ENCODE assay signal across 27 cellular contexts in genomic region chr7:7306231-7306630, GRCh38.
"Had no signal": no experiment of that assay in that cellular context is flagged by ENCODE, and none has a peak within 500 bp of the region (broad histone marks: within the 10 kb centered on the region; RNA-seq: fewer than 3 reads in every experiment).

No MANE protein-coding gene starts in this region.

- H3K9me3 ChIP-seq: body of pancreas, colonic mucosa had no signal

- H3K27ac ChIP-seq: adrenal gland, body of pancreas, cardiac muscle cell, colonic mucosa, epithelial cell of prostate had no signal

- H3K27me3 ChIP-seq: adrenal gland, body of pancreas, cardiac muscle cell, colonic mucosa had no signal

- DNase-seq: activated CD4-positive, alpha-beta memory T cell treated with anti-CD3 and anti-CD28 coated beads for 36 hours; activated CD4-positive, alpha-beta T cell treated with anti-CD3 and anti-CD28 coated beads for 36 hours; activated CD4-positive, alpha-beta T cell treated with anti-CD3 and anti-CD28 coated beads, Interleukin-2, amount 10 ng/mL, durations not matched to agents 24 days and 14 days; activated CD4-positive, CD25-positive, alpha-beta regulatory T cell; activated CD4-positive, CD25-positive, alpha-beta regulatory T cell treated with anti-CD3 and anti-CD28 coated beads, Interleukin-2, amount 50 U/mL, for 72 hours; activated CD8-positive, alpha-beta memory T cell treated with anti-CD3 and anti-CD28 coated beads, Interleukin-2, amount 10 ng/mL, durations not matched to agents 7 days and 5 days; activated CD8-positive, alpha-beta memory T cell treated with anti-CD3 and anti-CD28 coated beads, Interleukin-2, amount 50 U/mL, for 4 hours; activated CD8-positive, alpha-beta T cell treated with anti-CD3 and anti-CD28 coated beads, Interleukin-2, amount 10 ng/mL, durations not matched to agents 7 days and 5 days; activated effector memory CD4-positive, alpha-beta T cell treated with anti-CD3 and anti-CD28 coated beads, Interleukin-2, amount 50 U/mL, for 16 hours; activated naive CD4-positive, alpha-beta T cell treated with anti-CD3 and anti-CD28 coated beads for 36 hours; activated naive CD8-positive, alpha-beta T cell treated with anti-CD3 and anti-CD28 coated beads for 36 hours; activated naive CD8-positive, alpha-beta T cell treated with anti-CD3 and anti-CD28 coated beads, Interleukin-2, amount 50 U/mL, for 24 hours; activated T-cell treated with anti-CD3 and anti-CD28 coated beads, Interleukin-2, amount 50 U/mL, for 1 hour; activated T-cell treated with anti-CD3 and anti-CD28 coated beads, Interleukin-2, amount 50 U/mL, for 48 hours; adrenal gland; amygdala; aorta; body of pancreas; central memory CD4-positive, alpha-beta T cell; cerebellar nuclear complex; colonic mucosa; effector CD8-positive, alpha-beta T cell; foreskin fibroblast; head of caudate nucleus; T-helper 17 cell had no signal

- H3K4me1 ChIP-seq: adrenal gland, body of pancreas, colonic mucosa had no signal

- H3K4me3 ChIP-seq: adrenal gland, body of pancreas, cardiac muscle cell, colonic mucosa had no signal

- H3K36me3 ChIP-seq: adrenal gland, cardiac muscle cell, colonic mucosa had no signal

- ATAC-seq: activated CD4-positive, alpha-beta T cell treated with anti-CD3 and anti-CD28 coated beads for 36 hours; activated CD8-positive, alpha-beta memory T cell treated with anti-CD3 and anti-CD28 coated beads, Interleukin-2, amount 10 ng/mL, durations not matched to agents 7 days and 5 days; activated CD8-positive, alpha-beta T cell treated with anti-CD3 and anti-CD28 coated beads, Interleukin-2, amount 10 ng/mL, durations not matched to agents 7 days and 5 days; activated naive CD8-positive, alpha-beta T cell treated with anti-CD3 and anti-CD28 coated beads, Interleukin-2, amount 50 U/mL, for 24 hours; body of pancreas; T-helper 17 cell had no signal
